In the genomic region with DNA sequence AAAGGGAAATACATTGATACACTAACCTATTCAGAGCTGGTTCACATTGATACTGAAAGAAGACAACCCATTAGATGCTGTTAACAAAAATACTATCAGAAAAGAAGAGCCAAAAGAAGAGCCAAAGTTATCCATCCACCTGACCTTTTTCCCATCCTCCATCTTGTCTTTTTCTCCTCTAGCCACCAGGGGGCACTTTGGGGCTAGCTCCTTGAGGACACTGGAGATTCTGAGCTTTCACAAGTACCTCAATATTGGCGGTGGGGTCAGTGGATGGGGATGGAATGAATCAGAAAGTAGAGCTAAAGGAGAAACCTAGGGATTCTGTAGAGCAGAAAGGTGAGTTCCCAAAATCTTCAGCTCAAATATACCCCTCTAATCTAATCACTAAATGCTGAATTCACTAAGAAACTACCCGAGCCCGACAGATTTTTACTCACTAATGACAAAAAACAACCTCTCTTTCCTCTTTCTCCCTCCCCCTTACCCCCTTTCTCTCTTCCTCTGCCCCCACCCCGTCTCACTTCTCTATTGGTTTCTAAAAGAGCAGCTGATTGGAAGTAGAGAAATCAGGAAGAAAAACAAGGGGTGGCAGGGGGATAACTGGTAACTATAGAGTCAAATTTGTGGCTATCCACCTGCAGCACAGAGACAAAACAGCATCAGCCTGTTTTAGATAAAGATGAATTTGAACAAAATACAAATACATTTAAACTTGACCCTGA, we compare ENCODE assay signal across 8 cellular contexts.
DNase-seq lines count a peak whose midpoint lies in the region; ATAC-seq and TF ChIP-seq lines count a peak whose summit lies in the region.

No MANE protein-coding gene starts in this region.

- no peak for TF ChIP-seq POLR2A in uterus (IDR thresholded peaks at IDR 0.05)

- 0 out of 2 replicates have a peak, but pooled peaks cover 5% of the 10 kb centered on the region for H4K20me1 ChIP-seq in DND-41 (ENCODE audit: insufficient read depth, low read length)
- H4K20me1 ChIP-seq in SK-N-SH (ENCODE audit: insufficient read depth): no peaks in the 10 kb centered on the region

- H3F3A ChIP-seq in SK-N-SH (replicated peaks; ENCODE audit: insufficient read depth): no peaks in the 10 kb centered on the region

- POLR2A ChIA-PET in SK-N-SH (lab: Yijun Ruan, JAX): no interaction called here

- TF ChIP-seq RAD21 in SK-N-SH (IDR thresholded peaks at IDR 0.05; ENCODE audit: low read length): peak; percentile 76

- intact Hi-C loops in uterus (cut with DNase I; ENCODE audit: low total_unique reads): no loop called here

- no peak overlapping the region for H3K4me3 ChIP-seq in DND-41 (ENCODE audit: low read depth in 1 of 2, low read length in 2 of 2)
- no peak overlapping the region for H3K4me3 ChIP-seq in SK-N-SH (ENCODE audit: low read depth in 2 of 2, low read length in 1 of 2)
- no peak overlapping the region for H3K4me3 ChIP-seq in uterus

- H2AFZ ChIP-seq in DND-41 (ENCODE audit: low read depth, low read length): no peak overlapping the region
- no peak overlapping the region for H2AFZ ChIP-seq in SK-N-SH (ENCODE audit: low read depth)

- H3K9ac ChIP-seq in DND-41 (ENCODE audit: low read depth, low read length) (no peak overlapping the region), SK-N-SH (no peak overlapping the region)

- H3K9me2 ChIP-seq in SK-N-SH: no peaks in the 10 kb centered on the region

- H3K79me2 ChIP-seq in DND-41 (ENCODE audit: insufficient read depth, low read length): no peaks in the 10 kb centered on the region
- H3K79me2 ChIP-seq in SK-N-SH (ENCODE audit: insufficient read depth): peaks cover 80% of the 10 kb centered on the region

- CTCF ChIA-PET in SK-N-SH (lab: Yijun Ruan, JAX): interaction anchor here (0.8 to 2.2 kb wide), 12 partner anchors 10 to 397 kb away, joined by 3 to 7 read pairs (median 4); no protein-coding TSS in a partner anchor

- TF ChIP-seq EP300 in SK-N-SH (IDR thresholded peaks at IDR 0.05; ENCODE audit: borderline replicate concordance in 1 of 2, low read depth in 1 of 2, low read length in 1 of 2): no peak

- 71% methylated on average over 4 of the region's 4 CpGs for WGBS in SK-N-SH (ENCODE audit: low lambda C conversion rate)

- ATAC-seq in DND-41 (ENCODE audit: insufficient read depth, low read depth) (no peak), GM18519 (IDR thresholded peaks at IDR 0.05; ENCODE audit: low FRiP score, unreplicated experiment) (no peak), GM18907 (IDR thresholded peaks at IDR 0.05; ENCODE audit: unreplicated experiment) (no peak)

- H3K36me3 ChIP-seq in DND-41 (ENCODE audit: insufficient read depth, low read length) (no peaks in the 10 kb centered on the region), SK-N-SH (replicated peaks in 1 of 2; ENCODE audit: control insufficient read depth in 1 of 2, insufficient read depth in 2 of 2, low read length in 1 of 2) (peaks cover 4 to 23% of the 10 kb centered on the region in 2 experiments), uterus (no peaks in the 10 kb centered on the region)

- H3K9me3 ChIP-seq in DND-41 (ENCODE audit: insufficient read depth, low read length, severe bottlenecking) (peaks cover 3% of the 10 kb centered on the region), SK-N-SH (peaks cover 14% of the 10 kb centered on the region), uterus (no peaks in the 10 kb centered on the region)

- DNase-seq in DND-41 (peak; percentile 19), HK-2 (ENCODE audit: unreplicated experiment) (peak; percentile 9), SK-N-SH (peak; percentile 15), globus pallidus (ENCODE audit: low spot score) (peak; percentile 77), uterus (peak in 1 of 2 donors; percentile 26), DMS79 (lab: John Stamatoyannopoulos, UW) (no peak)

- H3K4me1 ChIP-seq in DND-41 (ENCODE audit: insufficient read depth, low read length) (no peaks in the 10 kb centered on the region), SK-N-SH (ENCODE audit: control insufficient read depth in 1 of 2, insufficient read depth in 2 of 2, low read depth in 1 of 2, low read length in 1 of 2) (peaks cover 0 to 16% of the 10 kb centered on the region in 2 experiments; a peak in 2 of 4 replicates), uterus (no peaks in the 10 kb centered on the region)

- H3K4me2 ChIP-seq in DND-41 (ENCODE audit: insufficient read depth, low read length): no peak overlapping the region
- H3K4me2 ChIP-seq in SK-N-SH: no peak overlapping the region

- no peaks in the 10 kb centered on the region for H3K27me3 ChIP-seq in DND-41 (ENCODE audit: insufficient read depth, low read length, poor library complexity)
- H3K27me3 ChIP-seq in SK-N-SH (ENCODE audit: insufficient read depth): no peaks in the 10 kb centered on the region
- H3K27me3 ChIP-seq in uterus: no peaks in the 10 kb centered on the region

- TF ChIP-seq CTCF in DND-41 (IDR thresholded peaks at IDR 0.05; ENCODE audit: borderline replicate concordance, extremely low read depth, low read length, poor library complexity, severe bottlenecking): peak; percentile 61
- peak; percentile 72 for TF ChIP-seq CTCF in SK-N-SH (IDR thresholded peaks at IDR 0.05)
- TF ChIP-seq CTCF in uterus (IDR thresholded peaks at IDR 0.05): peak in 3 of 4 experiments; percentile 18 to 31 (median 30)

- H3K27ac ChIP-seq in DND-41 (ENCODE audit: low read length) (no peak overlapping the region), SK-N-SH (ENCODE audit: low read depth in 2 of 2, low read length in 1 of 2) (no peak overlapping the region), uterus (no peak overlapping the region)

TF ChIP-seq in SK-N-SH, 30 proteins besides CTCF, POLR2A, EP300 and RAD21:
- no peak for TF ChIP-seq FOXJ3 (CRISPR knock-in tag; IDR thresholded peaks at IDR 0.05)
- TF ChIP-seq MEF2A (IDR thresholded peaks at IDR 0.05; ENCODE audit: borderline replicate concordance, low read depth): no peak
- TF ChIP-seq JUND (IDR thresholded peaks at IDR 0.05): no peak
- TF ChIP-seq SMC3 (IDR thresholded peaks at IDR 0.05; ENCODE audit: low read depth, low read length): peak; percentile 69
- no peak for TF ChIP-seq PBX3 (IDR thresholded peaks at IDR 0.05)
- TF ChIP-seq, protein P1, sequence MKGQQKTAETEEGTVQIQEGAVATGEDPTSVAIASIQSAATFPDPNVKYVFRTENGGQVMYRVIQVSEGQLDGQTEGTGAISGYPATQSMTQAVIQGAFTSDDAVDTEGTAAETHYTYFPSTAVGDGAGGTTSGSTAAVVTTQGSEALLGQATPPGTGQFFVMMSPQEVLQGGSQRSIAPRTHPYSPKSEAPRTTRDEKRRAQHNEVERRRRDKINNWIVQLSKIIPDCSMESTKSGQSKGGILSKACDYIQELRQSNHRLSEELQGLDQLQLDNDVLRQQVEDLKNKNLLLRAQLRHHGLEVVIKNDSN (IDR thresholded peaks at IDR 0.05; ENCODE audit: borderline replicate concordance, low read depth): no peak
- no peak for TF ChIP-seq CHD2 (IDR thresholded peaks at IDR 0.05; ENCODE audit: low read length, partially characterized antibody)
- no peak for TF ChIP-seq RXRA (IDR thresholded peaks at IDR 0.05; ENCODE audit: borderline replicate concordance, low read depth)
- TF ChIP-seq, protein P2, sequence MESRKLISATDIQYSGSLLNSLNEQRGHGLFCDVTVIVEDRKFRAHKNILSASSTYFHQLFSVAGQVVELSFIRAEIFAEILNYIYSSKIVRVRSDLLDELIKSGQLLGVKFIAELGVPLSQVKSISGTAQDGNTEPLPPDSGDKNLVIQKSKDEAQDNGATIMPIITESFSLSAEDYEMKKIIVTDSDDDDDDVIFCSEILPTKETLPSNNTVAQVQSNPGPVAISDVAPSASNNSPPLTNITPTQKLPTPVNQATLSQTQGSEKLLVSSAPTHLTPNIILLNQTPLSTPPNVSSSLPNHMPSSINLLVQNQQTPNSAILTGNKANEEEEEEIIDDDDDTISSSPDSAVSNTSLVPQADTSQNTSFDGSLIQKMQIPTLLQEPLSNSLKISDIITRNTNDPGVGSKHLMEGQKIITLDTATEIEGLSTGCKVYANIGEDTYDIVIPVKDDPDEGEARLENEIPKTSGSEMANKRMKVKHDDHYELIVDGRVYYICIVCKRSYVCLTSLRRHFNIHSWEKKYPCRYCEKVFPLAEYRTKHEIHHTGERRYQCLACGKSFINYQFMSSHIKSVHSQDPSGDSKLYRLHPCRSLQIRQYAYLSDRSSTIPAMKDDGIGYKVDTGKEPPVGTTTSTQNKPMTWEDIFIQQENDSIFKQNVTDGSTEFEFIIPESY (IDR thresholded peaks at IDR 0.05; ENCODE audit: borderline replicate concordance, low read depth): no peak
